ENCODE assay signal across 15 cellular contexts in the genomic region with DNA sequence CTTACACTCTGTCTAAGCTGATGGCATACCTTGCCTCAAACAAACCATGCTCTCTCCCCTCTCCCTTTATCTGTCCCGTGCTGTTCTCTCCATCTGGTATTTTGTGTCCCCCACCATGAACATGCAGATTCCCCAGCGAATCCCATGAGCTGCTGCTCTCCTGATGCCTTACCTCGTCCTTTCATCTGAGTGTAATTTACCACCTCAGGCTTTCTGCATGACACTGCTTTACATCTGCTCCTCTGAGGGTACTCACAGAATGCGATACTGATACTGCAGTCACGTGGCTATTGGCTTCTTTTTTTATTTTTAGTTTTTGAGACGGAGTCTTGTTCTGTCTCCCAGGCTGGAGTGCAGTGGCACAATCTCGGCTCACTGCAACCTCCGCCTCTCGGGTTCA.
"Had no signal": no experiment of that assay in that cellular context is flagged by ENCODE, and none has a peak within 500 bp of the region (broad histone marks: within the 10 kb centered on the region; RNA-seq: fewer than 3 reads in every experiment).

No MANE protein-coding gene starts in this region.

- DNase-seq: activated CD4-positive, alpha-beta T cell treated with anti-CD3 and anti-CD28 coated beads for 1 hour; activated CD4-positive, alpha-beta T cell treated with anti-CD3 and anti-CD28 coated beads, Interleukin-2, amount 50 U/mL, for 48 hours; activated gamma-delta T cell treated with Interleukin-2 at 50 U/mL for 16 hours; activated naive CD8-positive, alpha-beta T cell treated with anti-CD3 and anti-CD28 coated beads for 36 hours; activated T-cell treated with anti-CD3 and anti-CD28 coated beads, Interleukin-2, amount 50 U/mL, for 4 hours; anterior cingulate cortex; left cardiac atrium; mammary epithelial cell; natural killer cell; sigmoid colon; stimulated activated CD4-positive, alpha-beta T cell treated with anti-CD3 and anti-CD28 coated beads, Interleukin-2, amount 100 ng/mL, for 48 hours; stimulated activated naive CD4-positive, alpha-beta T cell treated with Interleukin-2 at 50 U/mL for 16 hours; T-helper 2 cell; trophoblast cell had no signal

- H3K27ac Mint-ChIP-seq: activated naive CD8-positive, alpha-beta T cell treated with anti-CD3 and anti-CD28 coated beads for 36 hours; natural killer cell had no signal

- H3K36me3 ChIP-seq: esophagus muscularis mucosa, sigmoid colon had no signal

- H3K36me3 Mint-ChIP-seq: activated naive CD8-positive, alpha-beta T cell treated with anti-CD3 and anti-CD28 coated beads for 36 hours; natural killer cell had no signal

- H3K27me3 ChIP-seq: esophagus muscularis mucosa, sigmoid colon had no signal

- H3K4me1 Mint-ChIP-seq: activated naive CD8-positive, alpha-beta T cell treated with anti-CD3 and anti-CD28 coated beads for 36 hours; natural killer cell had no signal

- H3K4me3 ChIP-seq: esophagus muscularis mucosa, sigmoid colon had no signal

- H3K4me3 Mint-ChIP-seq: activated naive CD8-positive, alpha-beta T cell treated with anti-CD3 and anti-CD28 coated beads for 36 hours; activated T-cell treated with anti-CD3 and anti-CD28 coated beads, Interleukin-2, amount 50 U/mL, for 4 hours; natural killer cell had no signal

- ATAC-seq: activated T-cell treated with anti-CD3 and anti-CD28 coated beads, Interleukin-2, amount 50 U/mL, for 4 hours; natural killer cell had no signal

- H3K9me3 ChIP-seq: esophagus muscularis mucosa, sigmoid colon had no signal

- H3K9me3 Mint-ChIP-seq: activated naive CD8-positive, alpha-beta T cell treated with anti-CD3 and anti-CD28 coated beads for 36 hours; activated T-cell treated with anti-CD3 and anti-CD28 coated beads, Interleukin-2, amount 50 U/mL, for 4 hours had no signal
